8 cellular contexts compared by ENCODE assay signal in the genomic region with DNA sequence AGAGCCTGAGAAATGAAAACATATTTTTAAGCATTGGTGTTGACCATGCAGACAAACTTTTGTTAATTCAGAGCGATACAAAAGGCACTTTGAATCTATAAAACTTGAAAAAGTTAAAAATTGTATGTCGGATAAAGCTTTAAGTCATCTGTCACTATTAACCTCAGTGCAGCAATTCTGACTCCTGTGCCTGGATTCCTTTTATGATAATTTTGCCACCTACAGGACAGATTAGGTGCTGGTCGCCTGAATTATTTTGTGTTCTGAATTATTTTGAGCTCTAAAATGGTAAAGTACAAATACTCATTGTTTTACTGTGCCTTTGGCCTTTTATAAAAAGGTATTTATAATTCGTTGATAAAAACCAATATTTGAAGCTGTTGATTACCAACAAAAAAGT. TPM values are rescaled to one million over a fixed set of nuclear protein-coding genes. Genes with fewer than 3 reads are reported as not detected.
A peak's percentile ranks its signal among the peaks of the same experiment; 100 is the strongest.
DNase-seq lines count a peak whose midpoint lies in the region; ATAC-seq, FAIRE-seq and TF ChIP-seq lines count a peak whose summit lies in the region.

No MANE protein-coding gene starts in this region.

- DNase-seq in AG09319 (ENCODE audit: extremely low read depth, low read depth) (no peak), GM18507 (ENCODE audit: extremely low spot score, insufficient read length, low read depth) (no peak), NOMO-1 (lab: John Stamatoyannopoulos, UW; ENCODE audit: unreplicated experiment in 2 of 2) (peak; percentile 8 to 54), fibroblast of the aortic adventitia (ENCODE audit: low read depth) (peak; percentile 11), tibial nerve (ENCODE audit: low spot score in 2 of 2) (no peak), T1000 (lab: John Stamatoyannopoulos, UW) (no peak)

- peak; percentile 18 for FAIRE-seq in GM18507 (lab: Jason Lieb, UNC)

- TF ChIP-seq CTCF in AG09319 (IDR thresholded peaks at IDR 0.05; ENCODE audit: low read depth, low read length) (peak; percentile 9), fibroblast of the aortic adventitia (IDR thresholded peaks at IDR 0.05; ENCODE audit: insufficient read depth, low read length) (peak; percentile 49), tibial nerve (IDR thresholded peaks at IDR 0.05) (peak in 3 of 5 experiments; percentile 27 to 36 (median 35))

- no peaks in the 10 kb centered on the region for H3K27me3 ChIP-seq in tibial nerve

- H3K27ac ChIP-seq in tibial nerve, result no peak overlapping the region

- TF ChIP-seq EP300 in tibial nerve (IDR thresholded peaks at IDR 0.05), result no peak

- H3K4me3 ChIP-seq in fibroblast of the aortic adventitia (ENCODE audit: low read depth, low read length), result no peak overlapping the region
- H3K4me3 ChIP-seq in tibial nerve, result no peak overlapping the region

- H3K4me1 ChIP-seq in tibial nerve, result no peaks in the 10 kb centered on the region

- peaks cover 0 to 4% (median 2%) of the 10 kb centered on the region in 3 donors for H3K36me3 ChIP-seq in tibial nerve

- TF ChIP-seq POLR2A in tibial nerve (IDR thresholded peaks at IDR 0.05), result no peak

- ATAC-seq in GM21367 (IDR thresholded peaks at IDR 0.05; ENCODE audit: unreplicated experiment) (no peak), HG03039 (IDR thresholded peaks at IDR 0.05; ENCODE audit: unreplicated experiment) (no peak)

- H3K9me3 ChIP-seq in tibial nerve, result no peaks in the 10 kb centered on the region

- WGBS in tibial nerve, 2 donors, result 38 to 42% methylated on average over 4 of the region's 4 CpGs

RNA-seq across cellular contexts. Expression of gene RNF138, which starts 19.4 kb away (rescaled TPM):
- total RNA-seq in fibroblast of the aortic adventitia (ENCODE audit: low replicate concordance) (8.6 and 28.3 TPM in 2 replicates), tibial nerve (10 to 100 TPM in 2 of 4 donors, 1 to 10 TPM in 2; 7.8 to 31.5 (median 15.1) TPM)

RNA-seq across cellular contexts. Expression of gene RNF125, which starts 53.7 kb away (rescaled TPM):
- total RNA-seq in fibroblast of the aortic adventitia (ENCODE audit: low replicate concordance) (0.65 and 1.6 TPM in 2 replicates), tibial nerve (10 to 100 TPM in 1 of 4 donors, 1 to 10 TPM in 3; 6.9 to 12.0 (median 7.2) TPM)

Comparison
In these comparisons a context has a peak if more than half of its experiments do, and no peak if none do; other contexts are left out.
1. DNase-seq: peak in NOMO-1 (2 of 2) and fibroblast of the aortic adventitia (single experiment); none in AG09319 (single experiment), GM18507 (single experiment), tibial nerve (0 of 2) and T1000 (single experiment).
2. Peak in every context shown above with its lines, with median percentiles within 50 percentile points of each other: CTCF ChIP-seq.